In genomic region chr10:125757742-125758141, GRCh38 we compare ENCODE assay signal across 1 cellular context.
TF ChIP-seq lines count a peak whose summit lies in the region.

No MANE protein-coding gene starts in this region.

TF ChIP-seq in endothelial cell of umbilical vein, 7 proteins besides CTCF, POLR2A, EP300 and RAD21 (continued from another document):
- no peak for TF ChIP-seq GATA2 (IDR thresholded peaks at IDR 0.05; ENCODE audit: insufficient read depth, insufficient read length, low read depth, low read length)
TF ChIP-seq in endothelial cell of umbilical vein: peak in this region for 0.
